ENCODE assay signal across 1 cellular context in genomic region chr19:11380653-11381534, GRCh38.
A peak's percentile ranks its signal among the peaks of the same experiment; 100 is the strongest.
TF ChIP-seq lines count a peak whose summit lies in the region.

No MANE protein-coding gene starts in this region.

TF ChIP-seq in GM12878, 131 proteins besides CTCF, POLR2A, EP300 and RAD21 (continued from another document and continues in another):
- no peak for TF ChIP-seq BCLAF1 (IDR thresholded peaks at IDR 0.05)
- peak; percentile 38; the same call in 1 of the 2 replicates for TF ChIP-seq IRF3 (IDR thresholded peaks at IDR 0.05)
- TF ChIP-seq ZBTB4 (CRISPR knock-in tag; IDR thresholded peaks at IDR 0.05): no peak
- TF ChIP-seq ATF7 (IDR thresholded peaks at IDR 0.05; ENCODE audit: low read depth): peak; percentile 62; the same call in 1 of the 2 replicates
- TF ChIP-seq POLR2AphosphoS2 (IDR thresholded peaks at IDR 0.05; ENCODE audit: low read depth, low read length): peak; percentile 67; the same call in 1 of the 2 replicates
- TF ChIP-seq BCL11A (IDR thresholded peaks at IDR 0.05; ENCODE audit: low read depth, low read length): no peak
- no peak for TF ChIP-seq EZH2 (IDR thresholded peaks at IDR 0.05; ENCODE audit: borderline replicate concordance, control insufficient read depth, low read depth, low read length)
- peak; percentile 84 for TF ChIP-seq MEF2B (IDR thresholded peaks at IDR 0.05; ENCODE audit: partially characterized antibody, poor library complexity, severe bottlenecking)
- no peak for TF ChIP-seq RFX5 (IDR thresholded peaks at IDR 0.05; ENCODE audit: low read depth, low read length)
- TF ChIP-seq SKIL (IDR thresholded peaks at IDR 0.05; ENCODE audit: low read depth, poor library complexity, severe bottlenecking): peak; percentile 55
- peak; percentile 91 for TF ChIP-seq MEF2A (IDR thresholded peaks at IDR 0.05; ENCODE audit: insufficient read depth, low read depth, low read length)
- TF ChIP-seq BCL3 (IDR thresholded peaks at IDR 0.05; ENCODE audit: borderline replicate concordance, insufficient read depth, low read depth, low read length, poor library complexity, severe bottlenecking): no peak
- TF ChIP-seq FOXK2 (IDR thresholded peaks at IDR 0.05): no peak
- TF ChIP-seq NR2C2 (IDR thresholded peaks at IDR 0.05; ENCODE audit: borderline replicate concordance, control insufficient read depth, insufficient read length, low read depth): no peak
- TF ChIP-seq FOXM1 (IDR thresholded peaks at IDR 0.05; ENCODE audit: low read depth, low read length): no peak
- no peak for TF ChIP-seq KAT2A (conservative IDR thresholded peaks at IDR 0.05; ENCODE audit: control insufficient read depth, low read depth, low read length)
- TF ChIP-seq REST (IDR thresholded peaks at IDR 0.05; ENCODE audit: low read depth, low read length): no peak
- no peak for TF ChIP-seq HDAC6 (IDR thresholded peaks at IDR 0.05; ENCODE audit: unreplicated experiment)
- peak; percentile 57 for TF ChIP-seq TCF3 (IDR thresholded peaks at IDR 0.05; ENCODE audit: borderline replicate concordance, insufficient read depth, low read depth, low read length)
- 0 out of 2 replicates have a peak, but pooled peaks have one; percentile 41 for TF ChIP-seq TCF12 (IDR thresholded peaks at IDR 0.05; ENCODE audit: low read depth, low read length)
- no peak for TF ChIP-seq E2F8 (IDR thresholded peaks at IDR 0.05; ENCODE audit: low read depth, partially characterized antibody)
- TF ChIP-seq EGR1 (IDR thresholded peaks at IDR 0.05; ENCODE audit: borderline replicate concordance in 1 of 2, low read depth in 2 of 2, low read length in 2 of 2): peak in 1 of 2 experiments; percentile 77; a peak in 2 of 3 replicates
- no peak for TF ChIP-seq SUZ12 (IDR thresholded peaks at IDR 0.05; ENCODE audit: unreplicated experiment)
- TF ChIP-seq HDGF (IDR thresholded peaks at IDR 0.05): peak; percentile 56; the same call in 1 of the 2 replicates
- TF ChIP-seq ATF3 (IDR thresholded peaks at IDR 0.05; ENCODE audit: borderline replicate concordance, extremely low read depth, low read depth, low read length): no peak
- TF ChIP-seq ZBTB11 (CRISPR knock-in tag; IDR thresholded peaks at IDR 0.05): no peak
- TF ChIP-seq NR2C1 (IDR thresholded peaks at IDR 0.05): no peak
- no peak for TF ChIP-seq NRF1 (conservative IDR thresholded peaks at IDR 0.05; ENCODE audit: low read depth, low read length)
- no peak for TF ChIP-seq CHD4 (IDR thresholded peaks at IDR 0.05)
- TF ChIP-seq SMARCA5 (IDR thresholded peaks at IDR 0.05): peak; percentile 93
- TF ChIP-seq IKZF2 (IDR thresholded peaks at IDR 0.05): peak in 1 of 2 experiments; percentile 23; a peak in 1 of 4 replicates
- 0 out of 2 replicates have a peak, but pooled peaks have one; percentile 52 for TF ChIP-seq NBN (IDR thresholded peaks at IDR 0.05)
